ENCODE assay signal across 12 cellular contexts in the genomic region with DNA sequence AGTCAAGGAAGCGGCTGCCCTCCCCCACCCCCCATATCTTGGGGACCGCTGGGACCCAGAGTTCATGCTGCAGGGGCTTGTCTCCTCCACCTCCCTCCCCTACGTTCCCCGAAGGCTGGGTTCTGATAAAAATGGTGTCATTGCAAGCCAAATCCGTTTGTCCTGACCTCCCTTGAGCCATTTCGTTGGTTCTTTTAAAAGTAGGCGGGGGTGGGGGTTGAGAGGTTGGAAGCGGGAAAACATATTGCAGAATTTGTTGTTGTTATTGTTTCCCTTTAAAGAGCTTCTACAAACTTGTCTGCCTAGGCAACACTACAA. TPM values are rescaled to one million over a fixed set of nuclear protein-coding genes. Genes with fewer than 3 reads are reported as not detected.
DNase-seq lines count a peak whose midpoint lies in the region; ATAC-seq and TF ChIP-seq lines count a peak whose summit lies in the region.
"Had no signal": no experiment of that assay in that cellular context is flagged by ENCODE, and none has a peak within 500 bp of the region (broad histone marks: within the 10 kb centered on the region; RNA-seq: fewer than 3 reads in every experiment).

No MANE protein-coding gene starts in this region.

- CTCF ChIA-PET in mammary epithelial cell (lab: Charles Lee; ENCODE audit: low non-redundant PET): no interaction called here

- H3K79me2 ChIP-seq in mammary epithelial cell (ENCODE audit: insufficient read depth, low read length): no peaks in the 10 kb centered on the region

- H3K27ac ChIP-seq in cardiac muscle cell (no peak overlapping the region), mammary epithelial cell (ENCODE audit: insufficient read depth, low read depth, low read length) (no peak overlapping the region), lower lobe of right lung (no peak overlapping the region), thoracic aorta (no peak overlapping the region), uterus (no peak overlapping the region)
- H3K27ac ChIP-seq: Peyer's patch had no signal

- dilution Hi-C loops in mammary epithelial cell (cut with HindIII; ENCODE audit: low sequenced_read_pairs): no loop called here

- H3K36me3 ChIP-seq in cardiac muscle cell (no peaks in the 10 kb centered on the region), mammary epithelial cell (ENCODE audit: insufficient read depth, low read length) (no peaks in the 10 kb centered on the region), lower lobe of right lung (no peaks in the 10 kb centered on the region), thoracic aorta (no peaks in the 10 kb centered on the region), uterus (no peaks in the 10 kb centered on the region)
- H3K36me3 ChIP-seq: Peyer's patch had no signal

- intact Hi-C loops in left ventricle myocardium superior (cut with micrococcal nuclease) (no loop called here), mammary epithelial cell (cut with micrococcal nuclease) (no loop called here), lower lobe of right lung (cut with DNase I) (no loop called here), uterus (cut with DNase I; ENCODE audit: low total_unique reads) (no loop called here)

- DNase-seq in cardiac muscle cell (ENCODE audit: low read depth in 1 of 2, low spot score in 1 of 2) (no peak), left ventricle myocardium superior (no peak), mammary epithelial cell (no peak), lower lobe of right lung (no peak), thoracic aorta (ENCODE audit: low spot score) (no peak), mesenteric fat pad (ENCODE audit: low spot score) (no peak), germinal center (ENCODE audit: low spot score) (no peak), uterus (no peak)
- DNase-seq: NCI-H2171, Peyer's patch had no signal

- TF ChIP-seq CTCF in cardiac muscle cell (IDR thresholded peaks at IDR 0.05; ENCODE audit: low read depth, low read length) (no peak), mammary epithelial cell (conservative IDR thresholded peaks at IDR 0.05 in 1 of 2, IDR thresholded peaks at IDR 0.05 in 1 of 2; ENCODE audit: extremely low read depth in 1 of 2, insufficient read depth in 1 of 2, low read depth in 1 of 2, low read length in 2 of 2) (no peak), lower lobe of right lung (IDR thresholded peaks at IDR 0.05) (no peak), thoracic aorta (IDR thresholded peaks at IDR 0.05) (no peak), uterus (IDR thresholded peaks at IDR 0.05) (no peak)

- no TSS peak for BruUV-seq in mammary epithelial cell (replicated peaks; lab: Mats Ljungman, UMichigan)

- no peaks in the 10 kb centered on the region for H3K4me1 ChIP-seq in cardiac muscle cell (ENCODE audit: low read depth)
- H3K4me1 ChIP-seq in mammary epithelial cell (ENCODE audit: insufficient read depth, low read length): peaks cover 4% of the 10 kb centered on the region
- peaks cover 8% of the 10 kb centered on the region for H3K4me1 ChIP-seq in lower lobe of right lung
- H3K4me1 ChIP-seq in thoracic aorta (ENCODE audit: control insufficient read depth in 1 of 2, low read depth in 2 of 2): peaks cover 3 to 11% of the 10 kb centered on the region in 2 donors
- H3K4me1 ChIP-seq in uterus: no peaks in the 10 kb centered on the region

- no peaks in the 10 kb centered on the region for H4K20me1 ChIP-seq in mammary epithelial cell (ENCODE audit: insufficient read depth, low read length)

- ATAC-seq in left ventricle myocardium superior (no peak), lower lobe of right lung (no peak), thoracic aorta (ENCODE audit: insufficient number of reproducible peaks, low FRiP score, low read depth) (no peak)

- H3K4me3 ChIP-seq in cardiac muscle cell (peak overlapping the region; percentile 23), mammary epithelial cell (replicated peaks in 1 of 3; ENCODE audit: insufficient read depth in 1 of 3, low read depth in 2 of 3, low read length in 3 of 3) (no peak overlapping the region), lower lobe of right lung (peak overlapping the region; percentile 23), thoracic aorta (peak overlapping the region; percentile 28), uterus (peak overlapping the region in 1 of 2 donors; percentile 16)
- H3K4me3 ChIP-seq: Peyer's patch had no signal

- in situ Hi-C loops in mammary epithelial cell (cut with MboI; ENCODE audit: low sequenced_read_pairs in 2 of 2): no loop called here

- TF ChIP-seq POLR2A in uterus (IDR thresholded peaks at IDR 0.05): no peak

- WGBS in mammary epithelial cell (ENCODE audit: low coverage, missing lambda C conversion rate): 25% methylated on average over 5 of the region's 8 CpGs

- H3K9me3 ChIP-seq in cardiac muscle cell (ENCODE audit: low read depth): no peaks in the 10 kb centered on the region
- H3K9me3 ChIP-seq in mammary epithelial cell (replicated peaks; ENCODE audit: insufficient read depth, low read length): no peaks in the 10 kb centered on the region
- no peaks in the 10 kb centered on the region for H3K9me3 ChIP-seq in lower lobe of right lung
- H3K9me3 ChIP-seq in thoracic aorta: no peaks in the 10 kb centered on the region
- H3K9me3 ChIP-seq in uterus: no peaks in the 10 kb centered on the region
- H3K9me3 ChIP-seq: Peyer's patch had no signal

- H3K4me2 ChIP-seq in mammary epithelial cell (ENCODE audit: insufficient read depth, low read depth, low read length): peak overlapping the region; percentile 71

- H3K27me3 ChIP-seq in cardiac muscle cell (peaks cover 36% of the 10 kb centered on the region), mammary epithelial cell (ENCODE audit: insufficient read depth, low read length) (peaks cover 2% of the 10 kb centered on the region), lower lobe of right lung (ENCODE audit: low read depth) (peaks cover 34% of the 10 kb centered on the region), thoracic aorta (replicated peaks; ENCODE audit: insufficient read depth) (peaks cover 7% of the 10 kb centered on the region), uterus (no peaks in the 10 kb centered on the region)

- no peak overlapping the region for H3K9ac ChIP-seq in mammary epithelial cell (ENCODE audit: insufficient read depth, low read length)

- peak overlapping the region; percentile 71 for H2AFZ ChIP-seq in mammary epithelial cell (ENCODE audit: low read depth, low read length)

RNA-seq across cellular contexts. Expression of gene CLDN10, which starts 0.7 kb away (rescaled TPM):
- total RNA-seq in cardiac muscle cell (0.66 TPM in 1 of 2 replicates, not detected in the other), left ventricle myocardium superior (not detected), mammary epithelial cell (under 1 TPM in 1 of 2 donors, not detected in 1; 0.17 TPM), lower lobe of right lung (1.6 TPM), thoracic aorta (not detected), mesenteric fat pad (not detected), uterus (10 to 100 TPM in 2 of 4 donors, 1 to 10 TPM in 1, not detected in 1; 1.3 to 27.6 (median 19.5) TPM)
- polyA plus RNA-seq in cardiac muscle cell (0.16 and 2.1 TPM in 2 replicates), mammary epithelial cell (not detected)
- not detected for polyA minus RNA-seq in mammary epithelial cell
- total RNA-seq: Daoy, LHCN-M2 had no signal

Comparison
In these comparisons a context has a peak if more than half of its experiments do, and no peak if none do; other contexts are left out.
1. H3K4me3 ChIP-seq: peak in cardiac muscle cell (single experiment), lower lobe of right lung (single experiment) and thoracic aorta (single experiment); none in mammary epithelial cell (0 of 3).